ENCODE assay signal across 14 cellular contexts in genomic region chr22:19068784-19069271, GRCh38. TPM values are rescaled to one million over a fixed set of nuclear protein-coding genes. Genes with fewer than 3 reads are reported as not detected.
DNase-seq lines count a peak whose midpoint lies in the region; ATAC-seq and TF ChIP-seq lines count a peak whose summit lies in the region.
"Had no signal": no experiment of that assay in that cellular context is flagged by ENCODE, and none has a peak within 500 bp of the region (broad histone marks: within the 10 kb centered on the region; RNA-seq: fewer than 3 reads in every experiment).

No MANE protein-coding gene starts in this region.

- peaks cover 46% of the 10 kb centered on the region for H3K36me3 ChIP-seq in right atrium auricular region

- no peak overlapping the region for H3K27ac Mint-ChIP-seq in osteocyte (ENCODE audit: unreplicated experiment)
- H3K27ac Mint-ChIP-seq: IgD-negative memory B cell had no signal

- H3K4me3 Mint-ChIP-seq in osteocyte (ENCODE audit: unreplicated experiment), result no peak overlapping the region
- H3K4me3 Mint-ChIP-seq: CD14-positive monocyte had no signal

- TF ChIP-seq CTCF in right atrium auricular region (IDR thresholded peaks at IDR 0.05), result no peak
- no peak for TF ChIP-seq CTCF in osteocyte (IDR thresholded peaks at IDR 0.05)

- peaks cover 29% of the 10 kb centered on the region for H3K36me3 Mint-ChIP-seq in osteocyte (ENCODE audit: unreplicated experiment)

- intact Hi-C loops in right cardiac atrium (cut with DNase I), result no loop called here

- H3K27ac ChIP-seq in right atrium auricular region, result no peak overlapping the region
- no peak overlapping the region for H3K27ac ChIP-seq in right cardiac atrium (ENCODE audit: low read length)

- H3K27me3 ChIP-seq in right atrium auricular region (no peaks in the 10 kb centered on the region), right cardiac atrium (ENCODE audit: control insufficient read depth, insufficient read depth) (no peaks in the 10 kb centered on the region)

- H3K9me3 Mint-ChIP-seq in osteocyte (ENCODE audit: unreplicated experiment), result no peaks in the 10 kb centered on the region
- H3K9me3 Mint-ChIP-seq: CD14-positive monocyte, IgD-negative memory B cell had no signal

- no peaks in the 10 kb centered on the region for H3K27me3 Mint-ChIP-seq in osteocyte (ENCODE audit: unreplicated experiment)
- H3K27me3 Mint-ChIP-seq: IgD-negative memory B cell had no signal

- DNase-seq in right atrium auricular region (ENCODE audit: low spot score), result peak; percentile 11
- DNase-seq in right cardiac atrium, result no peak
- DNase-seq in iPS-NIHi7 (ENCODE audit: extremely low spot score), result peak; percentile 6
- DNase-seq in osteocyte (ENCODE audit: extremely low spot score, unreplicated experiment), result peak; percentile 60
- DNase-seq in stimulated activated CD4-positive, alpha-beta T cell treated with anti-CD3 and anti-CD28 coated beads, Interleukin-2, amount 100 ng/mL, for 24 hours, result no peak
- DNase-seq in NCI-H1417 (lab: John Stamatoyannopoulos, UW), result no peak
- no peak for DNase-seq in NCI-H446 treated with DMSO at 0.1 percent for 48 hours (lab: John Stamatoyannopoulos, UW)
- DNase-seq: COR-L47, NCI-H146, PC-3 had no signal

- H3K4me1 ChIP-seq in right atrium auricular region, result no peaks in the 10 kb centered on the region
- no peaks in the 10 kb centered on the region for H3K4me1 ChIP-seq in right cardiac atrium (ENCODE audit: control insufficient read depth, insufficient read depth, low read length)
- H3K4me1 ChIP-seq: HAP-1 had no signal

- ATAC-seq in right cardiac atrium, result no peak
- no peak for ATAC-seq in GM21723 (IDR thresholded peaks at IDR 0.05; ENCODE audit: unreplicated experiment)
- ATAC-seq: PC-3 had no signal

- H3K9me3 ChIP-seq in right atrium auricular region, result no peaks in the 10 kb centered on the region
- no peaks in the 10 kb centered on the region for H3K9me3 ChIP-seq in right cardiac atrium (ENCODE audit: control insufficient read depth, low read length)
- H3K9me3 ChIP-seq: HAP-1 had no signal

- H3K4me1 Mint-ChIP-seq in osteocyte (ENCODE audit: unreplicated experiment), result peaks cover 1% of the 10 kb centered on the region
- H3K4me1 Mint-ChIP-seq: CD14-positive monocyte had no signal

- H3K4me3 ChIP-seq in right atrium auricular region, result no peak overlapping the region
- H3K4me3 ChIP-seq in right cardiac atrium (ENCODE audit: low read length), result no peak overlapping the region
- H3K4me3 ChIP-seq: HAP-1 had no signal

- 93% methylated on average over 5 of the region's 5 CpGs for WGBS in right cardiac atrium

RNA-seq across cellular contexts. Expression of gene DGCR2, which starts 53.4 kb away (rescaled TPM):
- total RNA-seq in right atrium auricular region, result 10 to 100 TPM; 32.8 to 48.1 TPM
- total RNA-seq in right cardiac atrium, result 10 to 100 TPM; 28.9 to 38.8 (median 35.4) TPM
- 34.9 TPM for polyA plus RNA-seq in right cardiac atrium
- 64.4 and 66.3 TPM in 2 replicates for total RNA-seq in osteocyte

Comparison
In these comparisons a context has a peak if more than half of its experiments do, and no peak if none do; other contexts are left out.
1. DNase-seq: peak in right atrium auricular region (single experiment), iPS-NIHi7 (single experiment) and osteocyte (single experiment); none in right cardiac atrium (0 of 3), stimulated activated CD4-positive, alpha-beta T cell treated with anti-CD3 and anti-CD28 coated beads, Interleukin-2, amount 100 ng/mL, for 24 hours (0 of 2), NCI-H1417 (0 of 3) and NCI-H446 treated with DMSO at 0.1 percent for 48 hours (single experiment).